Comparison of ENCODE assay signal across 1 cellular context in genomic region chrX:149540621-149541520, GRCh38.
TF ChIP-seq lines count a peak whose summit lies in the region.

TSS of gene EOLA1 (plus strand) at chrX:149541012. CDS start at chrX:149545631, 4,619 bp downstream.

TF ChIP-seq in HepG2, 621 proteins besides CTCF, POLR2A, EP300 and RAD21 (continued from another document and continues in another):
- no peak for TF ChIP-seq STAT6 (CRISPR knock-in tag; IDR thresholded peaks at IDR 0.05; ENCODE audit: borderline replicate concordance)
- TF ChIP-seq ZNF607 (CRISPR knock-in tag; IDR thresholded peaks at IDR 0.05; ENCODE audit: borderline replicate concordance), result 0 out of 2 replicates have a peak, but pooled peaks have one; percentile 54
- TF ChIP-seq RARA (CRISPR knock-in tag; IDR thresholded peaks at IDR 0.05), result no peak
- TF ChIP-seq GABPB1 (CRISPR knock-in tag; IDR thresholded peaks at IDR 0.05), result no peak; the same call in none of the 2 replicates
- no peak for TF ChIP-seq IRX3 (CRISPR knock-in tag; IDR thresholded peaks at IDR 0.05; ENCODE audit: borderline replicate concordance, low read depth)
- no peak for TF ChIP-seq BRD4 (CRISPR knock-in tag; IDR thresholded peaks at IDR 0.05)
- TF ChIP-seq ZNF205 (CRISPR knock-in tag; IDR thresholded peaks at IDR 0.05), result no peak
- no peak for TF ChIP-seq REPIN1 (CRISPR knock-in tag; IDR thresholded peaks at IDR 0.05; ENCODE audit: borderline replicate concordance, low read depth)
- no peak for TF ChIP-seq ZNF546 (CRISPR knock-in tag; conservative IDR thresholded peaks at IDR 0.05)
- TF ChIP-seq ZNF703 (CRISPR knock-in tag; IDR thresholded peaks at IDR 0.05; ENCODE audit: borderline replicate concordance), result no peak
- TF ChIP-seq ZKSCAN1 (IDR thresholded peaks at IDR 0.05; ENCODE audit: low read length), result no peak
- TF ChIP-seq NCOA1 (CRISPR knock-in tag; IDR thresholded peaks at IDR 0.05), result no peak
- TF ChIP-seq ZNF576 (CRISPR knock-in tag; IDR thresholded peaks at IDR 0.05), result no peak
- no peak for TF ChIP-seq IKZF4 (CRISPR knock-in tag; IDR thresholded peaks at IDR 0.05; ENCODE audit: borderline replicate concordance, low read depth, not compliant biosample characterization)
- no peak for TF ChIP-seq ZNF160 (CRISPR knock-in tag; IDR thresholded peaks at IDR 0.05)
- TF ChIP-seq ZNF180 (CRISPR knock-in tag; IDR thresholded peaks at IDR 0.05; ENCODE audit: borderline replicate concordance, low read depth), result no peak
- TF ChIP-seq THAP11 (CRISPR knock-in tag; IDR thresholded peaks at IDR 0.05), result peak; percentile 89
- no peak for TF ChIP-seq ZSCAN22 (CRISPR knock-in tag; IDR thresholded peaks at IDR 0.05)
- TF ChIP-seq GATA4 (IDR thresholded peaks at IDR 0.05; ENCODE audit: borderline replicate concordance, low read depth), result no peak
- TF ChIP-seq HES4 (CRISPR knock-in tag; IDR thresholded peaks at IDR 0.05; ENCODE audit: borderline replicate concordance), result no peak
- TF ChIP-seq DZIP1 (CRISPR knock-in tag; IDR thresholded peaks at IDR 0.05), result no peak
- TF ChIP-seq TEF (CRISPR knock-in tag; IDR thresholded peaks at IDR 0.05), result no peak
- no peak for TF ChIP-seq KIAA2018 (CRISPR knock-in tag; IDR thresholded peaks at IDR 0.05; ENCODE audit: borderline replicate concordance)
- TF ChIP-seq ZNF329 (CRISPR knock-in tag; IDR thresholded peaks at IDR 0.05; ENCODE audit: low read depth), result no peak
- no peak for TF ChIP-seq ZNF75D (CRISPR knock-in tag; IDR thresholded peaks at IDR 0.05; ENCODE audit: borderline replicate concordance)
- no peak for TF ChIP-seq MTERF4 (CRISPR knock-in tag; IDR thresholded peaks at IDR 0.05)
- no peak for TF ChIP-seq ZNF354B (CRISPR knock-in tag; IDR thresholded peaks at IDR 0.05)
- no peak for TF ChIP-seq RFXAP (CRISPR knock-in tag; IDR thresholded peaks at IDR 0.05; ENCODE audit: borderline replicate concordance)
- no peak for TF ChIP-seq ISX (CRISPR knock-in tag; conservative IDR thresholded peaks at IDR 0.05)
- TF ChIP-seq ZNF207 (IDR thresholded peaks at IDR 0.05; ENCODE audit: borderline replicate concordance), result no peak
- no peak for TF ChIP-seq SMARCE1 (IDR thresholded peaks at IDR 0.05; ENCODE audit: borderline replicate concordance)
- no peak for TF ChIP-seq TRIM22 (IDR thresholded peaks at IDR 0.05)
- TF ChIP-seq RELA (CRISPR knock-in tag; IDR thresholded peaks at IDR 0.05), result no peak
- no peak; the same call in 1 of the 2 replicates for TF ChIP-seq POLR2AphosphoS5 (IDR thresholded peaks at IDR 0.05; ENCODE audit: low read depth, low read length)
- no peak for TF ChIP-seq JDP2 (CRISPR knock-in tag; IDR thresholded peaks at IDR 0.05; ENCODE audit: borderline replicate concordance)
- TF ChIP-seq TBL1XR1 (IDR thresholded peaks at IDR 0.05; ENCODE audit: borderline replicate concordance, low read length, partially characterized antibody), result no peak
- TF ChIP-seq IKZF5 (CRISPR knock-in tag; IDR thresholded peaks at IDR 0.05), result 0 out of 2 replicates have a peak, but pooled peaks have one; percentile 34
- TF ChIP-seq ZNF639 (CRISPR knock-in tag; conservative IDR thresholded peaks at IDR 0.05), result no peak
- peak; percentile 45; the same call in 1 of the 2 replicates for TF ChIP-seq DR1 (CRISPR knock-in tag; IDR thresholded peaks at IDR 0.05)
- TF ChIP-seq NFYB (CRISPR knock-in tag; IDR thresholded peaks at IDR 0.05), result no peak
- TF ChIP-seq LCORL (IDR thresholded peaks at IDR 0.05), result no peak
- no peak for TF ChIP-seq LCORL (CRISPR knock-in tag; IDR thresholded peaks at IDR 0.05)
